22 cellular contexts compared by ENCODE assay signal in the genomic region with DNA sequence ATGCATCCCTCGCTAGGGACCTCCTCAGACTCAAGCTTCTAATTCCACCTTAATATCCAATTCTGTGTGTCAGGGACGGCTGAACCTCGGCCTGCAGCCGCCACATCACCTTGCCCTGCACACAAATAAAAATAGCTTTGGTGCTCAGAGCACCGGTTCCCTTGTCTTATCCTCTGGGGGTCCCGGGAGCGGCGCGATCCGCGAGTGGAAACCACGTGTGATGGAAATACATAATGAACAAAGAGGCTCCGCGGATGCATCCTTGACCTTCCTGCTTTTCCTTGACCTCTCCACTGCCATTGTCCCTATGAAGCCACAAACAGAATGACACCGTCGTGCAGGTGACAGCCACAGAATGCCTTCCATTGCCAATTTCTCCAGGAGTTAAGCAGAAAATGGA.
DNase-seq lines count a peak whose midpoint lies in the region; ATAC-seq and TF ChIP-seq lines count a peak whose summit lies in the region.
"Had no signal": no experiment of that assay in that cellular context is flagged by ENCODE, and none has a peak within 500 bp of the region (broad histone marks: within the 10 kb centered on the region; RNA-seq: fewer than 3 reads in every experiment).

No MANE protein-coding gene starts in this region.

- POLR2A ChIA-PET in WTC11 (lab: Charles Lee), result no interaction called here

- H3K27ac ChIP-seq in endodermal cell (ENCODE audit: low read depth, low read length), result peak overlapping the region; percentile 57
- H3K27ac ChIP-seq in neural progenitor cell, result no peak overlapping the region
- H3K27ac ChIP-seq in suprapubic skin, result no peak overlapping the region
- H3K27ac ChIP-seq: 22Rv1, C4-2B, GM23248 had no signal

- H3K27ac Mint-ChIP-seq in WTC11 (peak overlapping the region; percentile 12; the same call in 1 of the 2 replicates), endodermal cell (no peak overlapping the region), neural progenitor cell (peak overlapping the region; percentile 79)
- H3K27ac Mint-ChIP-seq: CD8-positive, alpha-beta T cell; HFFc6 had no signal

- CTCF ChIA-PET in WTC11 (lab: Charles Lee), result interaction anchor here (0.9 kb wide), 1 partner anchor 120 kb away, joined by 3 read pairs; no protein-coding TSS in a partner anchor

- H3K36me3 Mint-ChIP-seq in WTC11 (no peaks in the 10 kb centered on the region; the same call in 1 of the 2 replicates), endodermal cell (ENCODE audit: low read depth) (peaks cover 4% of the 10 kb centered on the region), neural progenitor cell (peaks cover 47% of the 10 kb centered on the region)
- H3K36me3 Mint-ChIP-seq: CD4-positive, CD25-positive, alpha-beta regulatory T cell; CD8-positive, alpha-beta T cell had no signal

- no peak for TF ChIP-seq EP300 in suprapubic skin (IDR thresholded peaks at IDR 0.05)

- peaks cover 40% of the 10 kb centered on the region for H4K20me1 ChIP-seq in neural progenitor cell (ENCODE audit: low read depth)

- DNase-seq in NCI-H748 (lab: John Stamatoyannopoulos, UW; ENCODE audit: unreplicated experiment) (peak; percentile 6), NCI-H748 treated with DMSO at 0.1 percent for 48 hours (lab: John Stamatoyannopoulos, UW) (no peak), WTC11 (ENCODE audit: low spot score) (no peak), endodermal cell (no peak), neural progenitor cell (ENCODE audit: low spot score) (no peak), NOMO-1 treated with dmso at 0.1 percent for 144 hours (lab: John Stamatoyannopoulos, UW; ENCODE audit: unreplicated experiment) (no peak), foreskin fibroblast (no peak), suprapubic skin (ENCODE audit: low spot score in 2 of 2) (no peak)
- DNase-seq: AML-193; BE2C; CD4-positive, CD25-positive, alpha-beta regulatory T cell; CD8-positive, alpha-beta T cell; DMS 273 treated with DMSO at 0.1 percent for 48 hours; DMS79; EL; GDM1; GM23248; HFFc6 had no signal

- H3K4me1 ChIP-seq in endodermal cell (ENCODE audit: control insufficient read depth, insufficient read depth, low read length) (no peaks in the 10 kb centered on the region), neural progenitor cell (peaks cover 26% of the 10 kb centered on the region), suprapubic skin (no peaks in the 10 kb centered on the region)
- H3K4me1 ChIP-seq: BE2C, HAP-1 had no signal

- H3K36me3 ChIP-seq in endodermal cell (ENCODE audit: control insufficient read depth, insufficient read depth, low read length) (no peaks in the 10 kb centered on the region), neural progenitor cell (no peaks in the 10 kb centered on the region), suprapubic skin (no peaks in the 10 kb centered on the region)
- H3K36me3 ChIP-seq: BE2C, HAP-1 had no signal

- H3K4me1 Mint-ChIP-seq in WTC11, result peaks cover 57% of the 10 kb centered on the region
- peaks cover 2% of the 10 kb centered on the region for H3K4me1 Mint-ChIP-seq in endodermal cell
- H3K4me1 Mint-ChIP-seq in neural progenitor cell, result peaks cover 67% of the 10 kb centered on the region
- H3K4me1 Mint-ChIP-seq: CD4-positive, CD25-positive, alpha-beta regulatory T cell had no signal

- no peaks in the 10 kb centered on the region for H3F3A ChIP-seq in neural progenitor cell (ENCODE audit: low read depth)

- H3K9ac ChIP-seq in endodermal cell (ENCODE audit: extremely low read depth, low read length, poor library complexity, severe bottlenecking) (no peak overlapping the region), neural progenitor cell (no peak overlapping the region)
- H3K9ac ChIP-seq: GM23248 had no signal

- 95 to 96% methylated on average over 12 to 16 of the region's 16 CpGs for WGBS in endodermal cell (ENCODE audit: insufficient coverage in 1 of 2, insufficient read length in 1 of 2), 2 experiments
- 89% methylated on average over 16 of the region's 16 CpGs for WGBS in suprapubic skin

- no peak for TF ChIP-seq CTCF in WTC11 (IDR thresholded peaks at IDR 0.05)
- no peak for TF ChIP-seq CTCF in endodermal cell (conservative IDR thresholded peaks at IDR 0.05)
- TF ChIP-seq CTCF in neural progenitor cell (IDR thresholded peaks at IDR 0.05), result no peak
- no peak for TF ChIP-seq CTCF in foreskin fibroblast (IDR thresholded peaks at IDR 0.05; ENCODE audit: low read depth, low read length)
- TF ChIP-seq CTCF in suprapubic skin (IDR thresholded peaks at IDR 0.05), result no peak

- H3K4me2 ChIP-seq in neural progenitor cell, result peak overlapping the region; percentile 22

- no peak overlapping the region for H2AFZ ChIP-seq in neural progenitor cell (replicated peaks)
- H2AFZ ChIP-seq: GM23248 had no signal

- H3K9me3 Mint-ChIP-seq in WTC11 (no peaks in the 10 kb centered on the region), endodermal cell (no peaks in the 10 kb centered on the region), neural progenitor cell (no peaks in the 10 kb centered on the region)
- H3K9me3 Mint-ChIP-seq: CD8-positive, alpha-beta T cell had no signal

- H3K4me3 ChIP-seq in endodermal cell (ENCODE audit: low read length) (no peak overlapping the region), neural progenitor cell (no peak overlapping the region), foreskin fibroblast (ENCODE audit: low read depth in 1 of 2, low read length in 2 of 2) (no peak overlapping the region), suprapubic skin (no peak overlapping the region)
- H3K4me3 ChIP-seq: GM12878, GM23248, HAP-1 had no signal

- ATAC-seq in WTC11, result no peak
- ATAC-seq: CD8-positive, alpha-beta T cell; GM12878 had no signal

- peaks cover 61% of the 10 kb centered on the region for H3K79me2 ChIP-seq in neural progenitor cell (ENCODE audit: low read depth)

- H3K27me3 Mint-ChIP-seq in WTC11 (ENCODE audit: low read depth), result no peaks in the 10 kb centered on the region
- H3K27me3 Mint-ChIP-seq in endodermal cell (ENCODE audit: insufficient read depth), result no peaks in the 10 kb centered on the region
- peaks cover 9% of the 10 kb centered on the region for H3K27me3 Mint-ChIP-seq in neural progenitor cell (ENCODE audit: insufficient read depth, low read depth)

- H3K27me3 ChIP-seq in endodermal cell (ENCODE audit: control insufficient read depth, insufficient read depth, low read length, poor library complexity, severe bottlenecking), result no peaks in the 10 kb centered on the region
- no peaks in the 10 kb centered on the region for H3K27me3 ChIP-seq in neural progenitor cell
- no peaks in the 10 kb centered on the region for H3K27me3 ChIP-seq in suprapubic skin
- H3K27me3 ChIP-seq: BE2C had no signal

- TF ChIP-seq POLR2A in suprapubic skin (IDR thresholded peaks at IDR 0.05), result no peak

- H3K4me3 Mint-ChIP-seq in WTC11 (no peak overlapping the region), endodermal cell (no peak overlapping the region), neural progenitor cell (no peak overlapping the region)
- H3K4me3 Mint-ChIP-seq: CD4-positive, CD25-positive, alpha-beta regulatory T cell; CD8-positive, alpha-beta T cell; HFFc6 had no signal

- no peaks in the 10 kb centered on the region for H3K9me3 ChIP-seq in endodermal cell (ENCODE audit: control insufficient read depth, low read length)
- no peaks in the 10 kb centered on the region for H3K9me3 ChIP-seq in neural progenitor cell (ENCODE audit: low read depth)
- no peaks in the 10 kb centered on the region for H3K9me3 ChIP-seq in suprapubic skin
- H3K9me3 ChIP-seq: BE2C, HAP-1 had no signal

TF ChIP-seq in WTC11, 78 proteins besides CTCF, POLR2A, EP300 and RAD21 (continues in another document):
- TF ChIP-seq CREM (CRISPR knock-in tag; IDR thresholded peaks at IDR 0.05), result no peak
- TF ChIP-seq GRHL2 (CRISPR knock-in tag; IDR thresholded peaks at IDR 0.05; ENCODE audit: insufficient replicate concordance, severe bottlenecking), result no peak
- TF ChIP-seq MLX (CRISPR knock-in tag; IDR thresholded peaks at IDR 0.05), result no peak
- TF ChIP-seq, protein P1, sequence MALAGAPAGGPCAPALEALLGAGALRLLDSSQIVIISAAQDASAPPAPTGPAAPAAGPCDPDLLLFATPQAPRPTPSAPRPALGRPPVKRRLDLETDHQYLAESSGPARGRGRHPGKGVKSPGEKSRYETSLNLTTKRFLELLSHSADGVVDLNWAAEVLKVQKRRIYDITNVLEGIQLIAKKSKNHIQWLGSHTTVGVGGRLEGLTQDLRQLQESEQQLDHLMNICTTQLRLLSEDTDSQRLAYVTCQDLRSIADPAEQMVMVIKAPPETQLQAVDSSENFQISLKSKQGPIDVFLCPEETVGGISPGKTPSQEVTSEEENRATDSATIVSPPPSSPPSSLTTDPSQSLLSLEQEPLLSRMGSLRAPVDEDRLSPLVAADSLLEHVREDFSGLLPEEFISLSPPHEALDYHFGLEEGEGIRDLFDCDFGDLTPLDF (CRISPR knock-in tag; IDR thresholded peaks at IDR 0.05), result no peak
- TF ChIP-seq, protein P2, sequence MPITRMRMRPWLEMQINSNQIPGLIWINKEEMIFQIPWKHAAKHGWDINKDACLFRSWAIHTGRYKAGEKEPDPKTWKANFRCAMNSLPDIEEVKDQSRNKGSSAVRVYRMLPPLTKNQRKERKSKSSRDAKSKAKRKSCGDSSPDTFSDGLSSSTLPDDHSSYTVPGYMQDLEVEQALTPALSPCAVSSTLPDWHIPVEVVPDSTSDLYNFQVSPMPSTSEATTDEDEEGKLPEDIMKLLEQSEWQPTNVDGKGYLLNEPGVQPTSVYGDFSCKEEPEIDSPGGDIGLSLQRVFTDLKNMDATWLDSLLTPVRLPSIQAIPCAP (CRISPR knock-in tag; IDR thresholded peaks at IDR 0.05), result no peak
- no peak for TF ChIP-seq CREB1 (CRISPR knock-in tag; IDR thresholded peaks at IDR 0.05)
- TF ChIP-seq, protein P3, sequence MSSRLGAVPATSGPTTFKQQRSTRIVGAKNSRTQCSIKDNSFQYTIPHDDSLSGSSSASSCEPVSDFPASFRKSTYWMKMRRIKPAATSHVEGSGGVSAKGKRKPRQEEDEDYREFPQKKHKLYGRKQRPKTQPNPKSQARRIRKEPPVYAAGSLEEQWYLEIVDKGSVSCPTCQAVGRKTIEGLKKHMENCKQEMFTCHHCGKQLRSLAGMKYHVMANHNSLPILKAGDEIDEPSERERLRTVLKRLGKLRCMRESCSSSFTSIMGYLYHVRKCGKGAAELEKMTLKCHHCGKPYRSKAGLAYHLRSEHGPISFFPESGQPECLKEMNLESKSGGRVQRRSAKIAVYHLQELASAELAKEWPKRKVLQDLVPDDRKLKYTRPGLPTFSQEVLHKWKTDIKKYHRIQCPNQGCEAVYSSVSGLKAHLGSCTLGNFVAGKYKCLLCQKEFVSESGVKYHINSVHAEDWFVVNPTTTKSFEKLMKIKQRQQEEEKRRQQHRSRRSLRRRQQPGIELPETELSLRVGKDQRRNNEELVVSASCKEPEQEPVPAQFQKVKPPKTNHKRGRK (CRISPR knock-in tag; IDR thresholded peaks at IDR 0.05; ENCODE audit: borderline replicate concordance), result no peak
